12 cellular contexts compared by ENCODE assay signal in genomic region chr4:26150948-26151347, GRCh38.
DNase-seq lines count a peak whose midpoint lies in the region; ATAC-seq, FAIRE-seq and TF ChIP-seq lines count a peak whose summit lies in the region.
"Had no signal": no experiment of that assay in that cellular context is flagged by ENCODE, and none has a peak within 500 bp of the region (broad histone marks: within the 10 kb centered on the region; RNA-seq: fewer than 3 reads in every experiment).

No MANE protein-coding gene starts in this region.

- H3K4me2 ChIP-seq in HepG2 (ENCODE audit: low read depth, low read length), result no peak overlapping the region

- WGBS in liver, result 63% methylated on average over 5 of the region's 5 CpGs
- 20% methylated on average over 5 of the region's 5 CpGs for WGBS in HepG2 (ENCODE audit: low lambda C conversion rate)

- in situ Hi-C loops in HepG2 (cut with HindIII; ENCODE audit: extremely low pct_ligation_motif_present, low pct_unique_long_range_greater_than_20kb) (no loop called here), G401 (cut with HindIII; ENCODE audit: low sequenced_read_pairs) (no loop called here)

- H3K9ac ChIP-seq in liver (ENCODE audit: low read depth in 1 of 2, low read length in 2 of 2), result no peak overlapping the region
- H3K9ac ChIP-seq in HepG2 (ENCODE audit: insufficient read depth, low read depth, low read length), result no peak overlapping the region

- ATAC-seq in HepG2, result no peak
- ATAC-seq in left lung, result peak; percentile 40
- no peak for ATAC-seq in HG03439 (IDR thresholded peaks at IDR 0.05; ENCODE audit: unreplicated experiment)
- ATAC-seq: T-cell had no signal

- H3K27ac Mint-ChIP-seq in activated CD4-positive, alpha-beta T cell treated with anti-CD3 and anti-CD28 coated beads, Interleukin-2, amount 10 ng/mL, durations not matched to agents 24 days and 14 days, result peak overlapping the region; percentile 92
- H3K27ac Mint-ChIP-seq: T-cell had no signal

- DNase-seq in HepG2 (ENCODE audit: low spot score), result no peak
- DNase-seq in activated CD4-positive, alpha-beta T cell treated with anti-CD3 and anti-CD28 coated beads, Interleukin-2, amount 10 ng/mL, durations not matched to agents 24 days and 14 days, result no peak
- no peak for DNase-seq in left lung
- no peak for DNase-seq in NCI-H524 (lab: John Stamatoyannopoulos, UW)
- no peak for DNase-seq in SHP77 treated with DMSO at 0.1 percent for 48 hours (lab: John Stamatoyannopoulos, UW)
- DNase-seq in G401 (ENCODE audit: low spot score), result no peak
- DNase-seq: NCI-H1092, T-cell, tibial artery had no signal

- no peaks in the 10 kb centered on the region for H3K79me2 ChIP-seq in HepG2 (ENCODE audit: insufficient read depth, low read length)

- H3K27me3 ChIP-seq in liver (ENCODE audit: control insufficient read depth in 4 of 4, insufficient read depth in 4 of 4, low read length in 3 of 4) (peaks cover 0 to 5% (median 2%) of the 10 kb centered on the region in 4 donors), HepG2 (ENCODE audit: control insufficient read depth in 1 of 2, insufficient read depth in 2 of 2, low read length in 2 of 2) (no peaks in the 10 kb centered on the region; a peak in 1 of 5 replicates), left lung (no peaks in the 10 kb centered on the region)

- CTCF ChIA-PET in HepG2 (lab: Yijun Ruan, JAX; ENCODE audit: low intra/inter-chr PET ratio, low total read pairs), result no interaction called here

- H3K27ac ChIP-seq in liver (ENCODE audit: low read depth in 1 of 2, low read length in 2 of 2) (no peak overlapping the region), HepG2 (ENCODE audit: extremely low read length, insufficient read depth, low read length) (no peak overlapping the region), left lung (peak overlapping the region in 1 of 2 donors; percentile 31)
- H3K27ac ChIP-seq: tibial artery had no signal

- H3K36me3 ChIP-seq in liver (ENCODE audit: control insufficient read depth in 4 of 4, insufficient read depth in 3 of 4, low read depth in 1 of 4, low read length in 3 of 4) (no peaks in the 10 kb centered on the region), HepG2 (replicated peaks in 1 of 2; ENCODE audit: control insufficient read depth in 1 of 2, insufficient read depth in 2 of 2, low read length in 2 of 2) (no peaks in the 10 kb centered on the region), left lung (no peaks in the 10 kb centered on the region)
- H3K36me3 ChIP-seq: prostate gland, tibial artery had no signal

- TF ChIP-seq CTCF in liver (IDR thresholded peaks at IDR 0.05; ENCODE audit: low read depth, low read length, missing input control) (no peak), HepG2 (CRISPR knock-in tag; IDR thresholded peaks at IDR 0.05) (no peak), left lung (IDR thresholded peaks at IDR 0.05) (no peak)

- no peak overlapping the region for H3K4me3 Mint-ChIP-seq in activated CD4-positive, alpha-beta T cell treated with anti-CD3 and anti-CD28 coated beads, Interleukin-2, amount 10 ng/mL, durations not matched to agents 24 days and 14 days
- H3K4me3 Mint-ChIP-seq: T-cell had no signal

- POLR2A ChIA-PET in HepG2 (lab: Yijun Ruan, JAX), result no interaction called here

- H4K20me1 ChIP-seq in HepG2 (ENCODE audit: insufficient read depth, low read length), result no peaks in the 10 kb centered on the region; the same call in 1 of the 2 replicates

- H3K9me3 Mint-ChIP-seq in activated CD4-positive, alpha-beta T cell treated with anti-CD3 and anti-CD28 coated beads, Interleukin-2, amount 10 ng/mL, durations not matched to agents 24 days and 14 days, result peaks cover 19% of the 10 kb centered on the region
- H3K9me3 Mint-ChIP-seq: T-cell had no signal

- TF ChIP-seq EP300 in HepG2 (IDR thresholded peaks at IDR 0.05; ENCODE audit: low read depth in 2 of 2, low read length in 2 of 2), result no peak
- no peak for TF ChIP-seq EP300 in HepG2 (CRISPR knock-in tag; IDR thresholded peaks at IDR 0.05; ENCODE audit: borderline replicate concordance)

- H3K4me3 ChIP-seq in liver (ENCODE audit: low read depth in 1 of 3, low read length in 3 of 3), result no peak overlapping the region
- no peak overlapping the region for H3K4me3 ChIP-seq in HepG2 (replicated peaks in 1 of 3; ENCODE audit: insufficient read depth in 1 of 3, low read depth in 2 of 3, low read length in 3 of 3)
- H3K4me3 ChIP-seq in left lung, result no peak overlapping the region
- H3K4me3 ChIP-seq: prostate gland, tibial artery had no signal

- H3K27me3 Mint-ChIP-seq in activated CD4-positive, alpha-beta T cell treated with anti-CD3 and anti-CD28 coated beads, Interleukin-2, amount 10 ng/mL, durations not matched to agents 24 days and 14 days, result no peaks in the 10 kb centered on the region

- H3K36me3 Mint-ChIP-seq in activated CD4-positive, alpha-beta T cell treated with anti-CD3 and anti-CD28 coated beads, Interleukin-2, amount 10 ng/mL, durations not matched to agents 24 days and 14 days (ENCODE audit: low read depth), result peaks cover 8% of the 10 kb centered on the region
- H3K36me3 Mint-ChIP-seq: T-cell had no signal

- FAIRE-seq in HepG2 (lab: Jason Lieb, UNC), result no peak

- BruUV-seq in HepG2 (replicated peaks; lab: Mats Ljungman, UMichigan), result no TSS peak

- H3K4me1 Mint-ChIP-seq in activated CD4-positive, alpha-beta T cell treated with anti-CD3 and anti-CD28 coated beads, Interleukin-2, amount 10 ng/mL, durations not matched to agents 24 days and 14 days, result peaks cover 43% of the 10 kb centered on the region

- TF ChIP-seq RAD21 in liver (IDR thresholded peaks at IDR 0.05), result no peak
- TF ChIP-seq RAD21 in HepG2 (CRISPR knock-in tag; IDR thresholded peaks at IDR 0.05), result no peak

- H2AFZ ChIP-seq in HepG2 (ENCODE audit: low read length), result no peak overlapping the region

- no peak for TF ChIP-seq POLR2A in HepG2 (IDR thresholded peaks at IDR 0.05; ENCODE audit: insufficient read depth in 1 of 2, low read depth in 2 of 2, low read length in 2 of 2)

- intact Hi-C loops in HepG2 (cut with micrococcal nuclease; ENCODE audit: unreplicated experiment) (no loop called here), left lung (cut with DNase I) (no loop called here)
- intact Hi-C loops in activated CD4-positive, alpha-beta T cell treated with anti-CD3 and anti-CD28 coated beads, Interleukin-2, amount 10 ng/mL, durations not matched to agents 24 days and 14 days (cut with micrococcal nuclease), result loop anchor here (1.0 kb wide), 5 partner anchors 24 to 75 kb away; no protein-coding TSS in a partner anchor

- H3K4me1 ChIP-seq in liver (ENCODE audit: control insufficient read depth in 4 of 4, insufficient read depth in 4 of 4, low read length in 3 of 4) (no peaks in the 10 kb centered on the region), HepG2 (ENCODE audit: insufficient read depth, low read length) (peaks cover 3% of the 10 kb centered on the region), left lung (peaks cover 0 to 9% of the 10 kb centered on the region in 2 donors)
- H3K4me1 ChIP-seq: prostate gland, tibial artery had no signal

- H3K9me3 ChIP-seq in liver (ENCODE audit: control insufficient read depth in 4 of 4, low read length in 3 of 4) (peaks cover 0 to 3% (median under 1%) of the 10 kb centered on the region in 4 donors), HepG2 (ENCODE audit: low read length) (no peaks in the 10 kb centered on the region), left lung (no peaks in the 10 kb centered on the region)
- H3K9me3 ChIP-seq: prostate gland, tibial artery had no signal

TF ChIP-seq in liver, 16 proteins besides CTCF, POLR2A, EP300 and RAD21:
- TF ChIP-seq ATF3 (IDR thresholded peaks at IDR 0.05) (no peak), GABPA (IDR thresholded peaks at IDR 0.05 in 1 of 2, conservative IDR thresholded peaks at IDR 0.05 in 1 of 2) (no peak), EGR1 (IDR thresholded peaks at IDR 0.05; ENCODE audit: low read depth in 2 of 2) (no peak), FOXA1 (IDR thresholded peaks at IDR 0.05) (no peak), YY1 (IDR thresholded peaks at IDR 0.05) (peak; percentile 38)

TF ChIP-seq in HepG2, 621 proteins besides CTCF, POLR2A, EP300 and RAD21:
- TF ChIP-seq XBP1 (CRISPR knock-in tag; IDR thresholded peaks at IDR 0.05) (no peak), ATF7 (IDR thresholded peaks at IDR 0.05) (no peak), ATF7 (CRISPR knock-in tag; IDR thresholded peaks at IDR 0.05) (no peak), ZFP41 (CRISPR knock-in tag; IDR thresholded peaks at IDR 0.05; ENCODE audit: borderline replicate concordance) (no peak), TOPORS (CRISPR knock-in tag; IDR thresholded peaks at IDR 0.05) (no peak), PREB (CRISPR knock-in tag; IDR thresholded peaks at IDR 0.05) (no peak), NR0B2 (CRISPR knock-in tag; IDR thresholded peaks at IDR 0.05) (no peak), TOE1 (CRISPR knock-in tag; IDR thresholded peaks at IDR 0.05) (no peak)
